ENCODE assay signal across 1 cellular context in the genomic region with DNA sequence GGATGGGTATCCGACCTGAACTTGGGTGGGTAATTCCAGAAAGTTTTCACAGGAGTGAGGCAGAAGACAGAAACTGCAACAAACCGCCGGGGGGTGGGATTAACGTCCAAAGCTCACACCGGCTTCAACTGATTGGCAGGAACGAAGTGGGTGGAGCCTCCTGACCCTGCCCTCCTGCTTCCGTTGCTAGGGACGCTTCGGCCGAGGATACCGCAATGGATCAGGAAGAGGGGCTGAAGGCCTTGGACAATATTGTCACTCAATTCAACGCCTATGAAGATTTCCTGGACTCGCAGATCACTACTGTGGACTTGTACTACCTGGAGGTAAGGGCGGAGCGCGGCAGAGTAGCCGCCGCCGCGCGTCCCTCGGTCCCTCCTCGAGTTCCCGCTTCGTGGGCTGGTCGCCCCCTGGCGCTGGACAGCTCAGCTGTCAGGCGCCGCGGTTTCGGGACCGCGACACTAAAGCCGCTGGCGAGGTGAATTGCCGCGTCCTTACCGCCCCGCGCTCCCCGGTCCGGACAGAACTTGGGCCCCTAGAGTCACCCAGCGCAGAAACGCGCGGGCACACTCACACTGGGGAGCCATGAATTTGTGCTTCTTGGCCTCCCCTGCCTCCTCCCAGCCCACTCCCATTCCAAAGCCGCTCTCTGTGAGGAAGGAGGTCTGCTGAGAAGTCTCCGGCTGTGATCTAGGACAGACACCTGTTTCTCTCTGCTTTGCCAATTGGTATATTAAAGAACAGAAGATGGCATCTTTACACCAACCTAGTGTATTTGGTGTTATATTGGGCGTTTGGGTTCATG.
TF ChIP-seq lines count a peak whose summit lies in the region.

Gene CFAP299 (plus strand): TSS at position 177 of the 805 bp plus-strand sequence.

TF ChIP-seq in K562, 482 proteins besides CTCF, POLR2A, EP300 and RAD21 (continued from another document):
- no peak for TF ChIP-seq NR2C1 (IDR thresholded peaks at IDR 0.05)
- TF ChIP-seq NR2C1 (tag; IDR thresholded peaks at IDR 0.05) = no peak
